ENCODE assay signal across 5 cellular contexts in the genomic region with DNA sequence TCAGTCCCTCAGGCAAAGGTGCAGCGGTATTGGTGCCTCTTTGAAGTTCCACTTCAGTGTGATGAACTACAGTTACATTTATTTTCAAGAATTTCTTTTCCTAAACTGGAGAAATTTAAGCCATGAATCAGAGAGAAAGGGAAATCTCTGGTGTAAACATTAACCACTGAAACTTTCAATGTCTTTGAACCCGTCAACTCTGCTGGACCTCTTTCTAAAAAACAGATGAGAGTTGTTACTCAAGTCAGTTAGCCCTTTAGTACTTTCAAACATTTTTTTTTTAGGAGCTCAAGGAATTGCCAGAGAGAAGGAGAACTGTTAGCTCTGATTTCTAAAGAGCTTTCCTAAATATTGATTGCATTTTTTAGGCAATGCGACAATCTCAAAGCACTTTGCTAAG. TPM values are rescaled to one million over a fixed set of nuclear protein-coding genes. Genes with fewer than 3 reads are reported as not detected.
"Had no signal": no experiment of that assay in that cellular context is flagged by ENCODE, and none has a peak within 500 bp of the region (broad histone marks: within the 10 kb centered on the region; RNA-seq: fewer than 3 reads in every experiment).

No MANE protein-coding gene starts in this region.

RNA-seq across cellular contexts. Expression of a gene that starts 8.6 kb away (rescaled TPM):
- total RNA-seq: HepG2, HT-29, HT1080, IMR-90, K562 had no signal

RNA-seq across cellular contexts. Expression of a gene that starts 11.9 kb away (rescaled TPM):
- total RNA-seq: HepG2, HT-29, HT1080, IMR-90, K562 had no signal
